27 cellular contexts compared by ENCODE assay signal in the genomic region with DNA sequence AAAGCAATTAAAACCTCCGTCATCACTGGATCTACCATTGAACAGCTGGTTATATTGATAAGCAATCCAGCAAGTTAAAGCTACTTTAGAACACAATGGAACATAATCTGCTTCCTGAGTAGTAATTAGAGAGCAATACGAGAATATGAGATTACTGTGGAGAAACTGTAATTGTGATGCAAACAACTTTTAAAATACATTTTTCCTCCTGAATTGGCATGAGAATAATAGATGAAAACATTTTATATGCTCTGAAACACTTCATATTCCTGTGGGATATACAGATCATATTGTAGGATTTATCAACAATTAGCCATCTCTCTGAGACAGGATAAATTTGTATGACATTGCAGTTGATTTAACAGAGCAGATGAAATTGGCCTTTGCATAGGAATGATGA.
"Had no signal": no experiment of that assay in that cellular context is flagged by ENCODE, and none has a peak within 500 bp of the region (broad histone marks: within the 10 kb centered on the region; RNA-seq: fewer than 3 reads in every experiment).

No MANE protein-coding gene starts in this region.

- H3K4me2 ChIP-seq: hepatocyte had no signal

- H3K27ac ChIP-seq: brain microvascular endothelial cell, coronary artery, dorsolateral prefrontal cortex, gastroesophageal sphincter, hepatocyte, left ventricle myocardium inferior, spleen, suprapubic skin, tibial artery, upper lobe of right lung had no signal

- H3K9me3 ChIP-seq: gastroesophageal sphincter, suprapubic skin, tibial artery, upper lobe of right lung had no signal

- H3K27me3 ChIP-seq: brain microvascular endothelial cell, dorsolateral prefrontal cortex, gastroesophageal sphincter, hepatocyte, spleen, suprapubic skin, tibial artery, upper lobe of right lung had no signal

- H3K4me3 ChIP-seq: coronary artery, dorsolateral prefrontal cortex, gastroesophageal sphincter, hepatocyte, left ventricle myocardium inferior, lung, mucosa of descending colon, spleen, suprapubic skin, tibial artery, upper lobe of right lung had no signal

- H3K79me2 ChIP-seq: hepatocyte had no signal

- H3K4me1 ChIP-seq: gastroesophageal sphincter, left ventricle myocardium inferior, spleen, suprapubic skin, tibial artery, upper lobe of right lung had no signal

- DNase-seq: activated CD4-positive, alpha-beta memory T cell treated with anti-CD3 and anti-CD28 coated beads for 36 hours; activated CD4-positive, alpha-beta T cell treated with anti-CD3 and anti-CD28 coated beads, Interleukin-2, amount 10 ng/mL, durations not matched to agents 24 days and 14 days; activated CD4-positive, CD25-positive, alpha-beta regulatory T cell treated with anti-CD3 and anti-CD28 coated beads, Interleukin-2, amount 50 U/mL, for 72 hours; activated CD8-positive, alpha-beta memory T cell treated with anti-CD3 and anti-CD28 coated beads, Interleukin-2, amount 50 U/mL, for 4 hours; activated gamma-delta T cell; activated naive CD4-positive, alpha-beta T cell treated with anti-CD3 and anti-CD28 coated beads, Interleukin-2, amount 50 U/mL, for 16 hours; activated T-cell treated with anti-CD3 and anti-CD28 coated beads, Interleukin-2, amount 50 U/mL, for 24 hours; amniotic stem cell; brain microvascular endothelial cell; dorsolateral prefrontal cortex; effector memory CD8-positive, alpha-beta T cell; erythroblast; islet precursor cell; left ventricle myocardium inferior; mucosa of descending colon; posterior cingulate gyrus; right cardiac atrium; spleen; stimulated activated naive CD4-positive, alpha-beta T cell; tibial artery; upper lobe of right lung had no signal

- H2AFZ ChIP-seq: hepatocyte had no signal

- H3K36me3 ChIP-seq: brain microvascular endothelial cell, gastroesophageal sphincter, left ventricle myocardium inferior, spleen, suprapubic skin, tibial artery, upper lobe of right lung had no signal

- ATAC-seq: effector memory CD8-positive, alpha-beta T cell; gastroesophageal sphincter; mucosa of descending colon; natural killer cell treated with Interleukin-12 subunit alpha and Interleukin-12 subunit beta and Interleukin-15 and Interleukin-18, amount 100 ng/mL, for 72 hours; right cardiac atrium; upper lobe of right lung had no signal
